Comparison of ENCODE assay signal across 15 cellular contexts in the genomic region with DNA sequence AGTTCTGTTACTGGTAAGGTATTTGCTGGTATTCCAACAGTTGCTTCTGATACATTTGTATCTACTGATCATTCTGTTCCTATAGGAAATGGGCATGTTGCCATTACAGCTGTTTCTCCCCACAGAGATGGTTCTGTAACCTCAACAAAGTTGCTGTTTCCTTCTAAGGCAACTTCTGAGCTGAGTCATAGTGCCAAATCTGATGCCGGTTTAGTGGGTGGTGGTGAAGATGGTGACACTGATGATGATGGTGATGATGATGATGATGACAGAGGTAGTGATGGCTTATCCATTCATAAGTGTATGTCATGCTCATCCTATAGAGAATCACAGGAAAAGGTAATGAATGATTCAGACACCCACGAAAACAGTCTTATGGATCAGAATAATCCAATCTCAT.
A peak's percentile ranks its signal among the peaks of the same experiment; 100 is the strongest.
DNase-seq lines count a peak whose midpoint lies in the region; ATAC-seq and TF ChIP-seq lines count a peak whose summit lies in the region.
"Had no signal": no experiment of that assay in that cellular context is flagged by ENCODE, and none has a peak within 500 bp of the region (broad histone marks: within the 10 kb centered on the region; RNA-seq: fewer than 3 reads in every experiment).

No MANE protein-coding gene starts in this region.

- H3K27ac ChIP-seq in KMS-11 = no peak overlapping the region
- H3K27ac ChIP-seq in Karpas-422 (ENCODE audit: low read length) = no peak overlapping the region
- H3K27ac ChIP-seq: upper lobe of right lung had no signal

- peaks cover 29% of the 10 kb centered on the region for H3K4me1 ChIP-seq in KMS-11 (ENCODE audit: low read depth, poor library complexity, severe bottlenecking)
- H3K4me1 ChIP-seq in Karpas-422 (ENCODE audit: low read length) = no peaks in the 10 kb centered on the region
- H3K4me1 ChIP-seq: upper lobe of right lung had no signal

- peak; percentile 12 for DNase-seq in stimulated activated CD4-positive, alpha-beta T cell treated with anti-CD3 and anti-CD28 coated beads, Interleukin-1b, Interleukin-23, amount 100 ng/mL, for 48 hours
- DNase-seq in stimulated activated CD4-positive, alpha-beta T cell treated with anti-CD3 and anti-CD28 coated beads, Interleukin-2, amount 100 ng/mL, for 24 hours = no peak
- no peak for DNase-seq in hepatic stellate cell (ENCODE audit: low spot score)
- no peak for DNase-seq in Karpas-422
- DNase-seq in DMS79 treated with DMSO at 0.1 percent for 48 hours (lab: John Stamatoyannopoulos, UW) = no peak
- DNase-seq in Right ventricle myocardium superior = no peak
- DNase-seq: activated gamma-delta T cell treated with Interleukin-2 at 50 U/mL for 16 hours, hypothalamus, KBM-7, left cardiac atrium, NCI-H1417 treated with DMSO at 0.1 percent for 48 hours, occipital lobe, upper lobe of right lung had no signal

- peak overlapping the region; percentile 13 for H3K4me2 ChIP-seq in KMS-11
- no peak overlapping the region for H3K4me2 ChIP-seq in Karpas-422 (ENCODE audit: low read depth, low read length, poor library complexity, severe bottlenecking)

- no peaks in the 10 kb centered on the region for H3K27me3 ChIP-seq in KMS-11 (ENCODE audit: insufficient read depth, low read depth)
- no peaks in the 10 kb centered on the region for H3K27me3 ChIP-seq in Karpas-422 (ENCODE audit: low read length)
- H3K27me3 ChIP-seq: upper lobe of right lung had no signal

- H4K20me1 ChIP-seq in KMS-11 (ENCODE audit: insufficient read depth) (no peaks in the 10 kb centered on the region), Karpas-422 (ENCODE audit: insufficient read depth, low read depth, low read length) (no peaks in the 10 kb centered on the region)

- no peak overlapping the region for H3K9ac ChIP-seq in KMS-11
- no peak overlapping the region for H3K9ac ChIP-seq in Karpas-422 (ENCODE audit: low read length)

- H3K79me2 ChIP-seq in KMS-11 (ENCODE audit: insufficient read depth, low read depth) (no peaks in the 10 kb centered on the region), Karpas-422 (ENCODE audit: low read length) (no peaks in the 10 kb centered on the region)

- H3K36me3 ChIP-seq in KMS-11 (ENCODE audit: insufficient read depth) = no peaks in the 10 kb centered on the region
- no peaks in the 10 kb centered on the region for H3K36me3 ChIP-seq in Karpas-422 (ENCODE audit: insufficient read depth, low read length)
- H3K36me3 ChIP-seq: upper lobe of right lung had no signal

- ATAC-seq in GM21529 (IDR thresholded peaks at IDR 0.05; ENCODE audit: unreplicated experiment) (peak; percentile 53), Right ventricle myocardium superior (ENCODE audit: poor library complexity) (no peak)
- ATAC-seq: left cardiac atrium, upper lobe of right lung had no signal

- H3K4me3 ChIP-seq in KMS-11 (IDR thresholded peaks at IDR 0.05; ENCODE audit: insufficient read depth, low read depth, low read length) (no peak overlapping the region), Karpas-422 (ENCODE audit: low read length) (no peak overlapping the region)
- H3K4me3 ChIP-seq: upper lobe of right lung had no signal

- no peaks in the 10 kb centered on the region for H3K9me2 ChIP-seq in Karpas-422 (replicated peaks; ENCODE audit: insufficient read depth, low read length)

- no peaks in the 10 kb centered on the region for H3K9me3 ChIP-seq in Karpas-422 (ENCODE audit: low read length)
- H3K9me3 ChIP-seq: upper lobe of right lung had no signal

- intact Hi-C loops in Right ventricle myocardium superior (cut with DNase I) = no loop called here

- no peak overlapping the region for H2AFZ ChIP-seq in KMS-11 (ENCODE audit: low read depth)
- no peak overlapping the region for H2AFZ ChIP-seq in Karpas-422 (ENCODE audit: low read length)

- no peak for TF ChIP-seq CTCF in KMS-11 (conservative IDR thresholded peaks at IDR 0.05; ENCODE audit: low read depth, low read length)
